In the genomic region with DNA sequence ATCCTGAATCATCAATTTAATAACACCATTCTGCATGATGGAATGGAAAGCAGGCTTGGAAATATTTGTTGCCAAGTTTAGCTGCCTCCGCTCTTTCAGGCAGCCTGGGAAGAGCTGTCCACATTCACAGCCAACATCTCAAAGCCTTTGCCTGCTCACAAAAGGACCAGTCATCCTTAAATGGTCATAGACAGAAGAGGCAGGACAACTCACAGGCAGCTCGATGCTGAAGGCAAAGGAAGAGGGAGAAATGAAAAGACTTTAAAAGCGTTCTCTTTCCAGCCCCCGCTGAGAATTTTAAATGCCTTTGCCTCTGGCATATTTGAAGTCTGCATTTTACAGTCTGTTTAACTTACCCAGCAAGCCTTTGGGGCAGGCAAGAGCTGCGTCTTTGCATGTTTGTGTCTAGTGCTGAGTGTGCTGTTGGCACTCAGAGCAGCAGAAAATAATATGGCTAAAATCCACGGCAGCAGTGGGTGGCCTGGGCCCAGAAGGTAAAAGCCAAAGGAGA, we compare ENCODE assay signal across 10 cellular contexts.
A peak's percentile ranks its signal among the peaks of the same experiment; 100 is the strongest.
DNase-seq lines count a peak whose midpoint lies in the region; ATAC-seq and TF ChIP-seq lines count a peak whose summit lies in the region.
"Had no signal": no experiment of that assay in that cellular context is flagged by ENCODE, and none has a peak within 500 bp of the region (broad histone marks: within the 10 kb centered on the region; RNA-seq: fewer than 3 reads in every experiment).

No MANE protein-coding gene starts in this region.

- no peak for ATAC-seq in effector memory CD8-positive, alpha-beta T cell (replicated peaks)

- H3K9me3 ChIP-seq in neural progenitor cell (ENCODE audit: low read depth) = no peaks in the 10 kb centered on the region
- H3K9me3 ChIP-seq in CD4-positive, alpha-beta memory T cell (ENCODE audit: control insufficient read depth in 1 of 2, low read length in 2 of 2) = no peaks in the 10 kb centered on the region

- H3K79me2 ChIP-seq in neural progenitor cell (ENCODE audit: low read depth) = no peaks in the 10 kb centered on the region

- H3K4me1 ChIP-seq in neural progenitor cell = peaks cover 16% of the 10 kb centered on the region
- H3K4me1 ChIP-seq in CD4-positive, alpha-beta memory T cell (ENCODE audit: insufficient read depth, low read length) = no peaks in the 10 kb centered on the region

- DNase-seq in Ammon's horn (ENCODE audit: low spot score) = peak; percentile 87
- DNase-seq in SK-MEL-5 (ENCODE audit: low read depth, low spot score) = peak; percentile 35
- DNase-seq in foreskin fibroblast = peak; percentile 40 to 67
- peak; percentile 41 for DNase-seq in neural progenitor cell (ENCODE audit: low spot score)
- no peak for DNase-seq in effector memory CD8-positive, alpha-beta T cell
- DNase-seq in CD4-positive, alpha-beta memory T cell = no peak
- DNase-seq in activated CD4-positive, CD25-positive, alpha-beta regulatory T cell (lab: John Stamatoyannopoulos, UW) = no peak
- no peak for DNase-seq in AML-193 (lab: John Stamatoyannopoulos, UW)
- DNase-seq: MV-4-11, small intestine had no signal

- no peak for TF ChIP-seq CTCF in foreskin fibroblast (IDR thresholded peaks at IDR 0.05; ENCODE audit: low read depth, low read length)
- TF ChIP-seq CTCF in neural progenitor cell (IDR thresholded peaks at IDR 0.05) = no peak

- no peak overlapping the region for H3K27ac ChIP-seq in neural progenitor cell
- H3K27ac ChIP-seq in CD4-positive, alpha-beta memory T cell (ENCODE audit: low read depth, low read length) = no peak overlapping the region

- H3K27ac Mint-ChIP-seq in neural progenitor cell = peak overlapping the region; percentile 99
- H3K27ac Mint-ChIP-seq in effector memory CD8-positive, alpha-beta T cell = no peak overlapping the region
- no peak overlapping the region for H3K27ac Mint-ChIP-seq in CD4-positive, alpha-beta memory T cell

- intact Hi-C loops in CD4-positive, alpha-beta memory T cell (cut with micrococcal nuclease) = no loop called here

- no peaks in the 10 kb centered on the region for H4K20me1 ChIP-seq in neural progenitor cell (ENCODE audit: low read depth)

- peak overlapping the region; percentile 33 for H3K4me2 ChIP-seq in neural progenitor cell

- POLR2A ChIA-PET in CD4-positive, alpha-beta memory T cell (lab: Charles Lee; ENCODE audit: partially characterized antibody) = no interaction called here

- H3K9me3 Mint-ChIP-seq in neural progenitor cell = peaks cover 8% of the 10 kb centered on the region
- H3K9me3 Mint-ChIP-seq in effector memory CD8-positive, alpha-beta T cell = no peaks in the 10 kb centered on the region
- H3K9me3 Mint-ChIP-seq in CD4-positive, alpha-beta memory T cell = peaks cover 0 to 2% (median 0%) of the 10 kb centered on the region in 8 donors

- peak overlapping the region; percentile 62 for H3K4me3 Mint-ChIP-seq in neural progenitor cell
- H3K4me3 Mint-ChIP-seq in effector memory CD8-positive, alpha-beta T cell = no peak overlapping the region
- H3K4me3 Mint-ChIP-seq in CD4-positive, alpha-beta memory T cell = no peak overlapping the region

- peaks cover 8% of the 10 kb centered on the region for H3K27me3 Mint-ChIP-seq in neural progenitor cell (ENCODE audit: insufficient read depth, low read depth)
- peaks cover 37 to 39% of the 10 kb centered on the region in 2 donors for H3K27me3 Mint-ChIP-seq in effector memory CD8-positive, alpha-beta T cell
- peaks cover 8 to 14% of the 10 kb centered on the region in 2 donors for H3K27me3 Mint-ChIP-seq in CD4-positive, alpha-beta memory T cell

- in situ Hi-C loops in SK-MEL-5 (cut with HindIII; ENCODE audit: low pct_unique_long_range_greater_than_20kb, low sequenced_read_pairs) = no loop called here

- CTCF ChIA-PET in CD4-positive, alpha-beta memory T cell (lab: Charles Lee; ENCODE audit: partially characterized antibody) = no interaction called here

- H3K4me3 ChIP-seq in foreskin fibroblast (ENCODE audit: low read depth in 1 of 2, low read length in 2 of 2) (no peak overlapping the region), neural progenitor cell (no peak overlapping the region)
- no peak overlapping the region for H3K4me3 ChIP-seq in CD4-positive, alpha-beta memory T cell (ENCODE audit: low read length in 2 of 2)

- H3K27me3 ChIP-seq in neural progenitor cell = no peaks in the 10 kb centered on the region
- no peaks in the 10 kb centered on the region for H3K27me3 ChIP-seq in CD4-positive, alpha-beta memory T cell (ENCODE audit: insufficient read depth, low read length)

- peaks cover 55% of the 10 kb centered on the region for H3K4me1 Mint-ChIP-seq in neural progenitor cell
- no peaks in the 10 kb centered on the region for H3K4me1 Mint-ChIP-seq in effector memory CD8-positive, alpha-beta T cell (ENCODE audit: low read depth in 2 of 2)
- no peaks in the 10 kb centered on the region for H3K4me1 Mint-ChIP-seq in CD4-positive, alpha-beta memory T cell

- no peak overlapping the region for H3K9ac ChIP-seq in neural progenitor cell

- H3K36me3 Mint-ChIP-seq in neural progenitor cell = peaks cover 4% of the 10 kb centered on the region
- H3K36me3 Mint-ChIP-seq in effector memory CD8-positive, alpha-beta T cell (ENCODE audit: insufficient read depth) = peaks cover 3% of the 10 kb centered on the region
- H3K36me3 Mint-ChIP-seq in CD4-positive, alpha-beta memory T cell = no peaks in the 10 kb centered on the region

- H3F3A ChIP-seq in neural progenitor cell (ENCODE audit: low read depth) = no peaks in the 10 kb centered on the region

- H2AFZ ChIP-seq in neural progenitor cell (replicated peaks) = no peak overlapping the region

- no peaks in the 10 kb centered on the region for H3K36me3 ChIP-seq in neural progenitor cell
- no peaks in the 10 kb centered on the region for H3K36me3 ChIP-seq in CD4-positive, alpha-beta memory T cell (ENCODE audit: insufficient read depth, low read length)

Comparison
In these comparisons a context has a peak if more than half of its experiments do, and no peak if none do; other contexts are left out.
1. DNase-seq: peak in Ammon's horn (single experiment), SK-MEL-5 (single experiment), foreskin fibroblast (2 of 2) and neural progenitor cell (single experiment); none in effector memory CD8-positive, alpha-beta T cell (0 of 3), CD4-positive, alpha-beta memory T cell (0 of 5), activated CD4-positive, CD25-positive, alpha-beta regulatory T cell (0 of 4) and AML-193 (0 of 2).